ENCODE assay signal across 20 cellular contexts in genomic region chr9:127389391-127390242, GRCh38. TPM values are rescaled to one million over a fixed set of nuclear protein-coding genes. Genes with fewer than 3 reads are reported as not detected.
DNase-seq lines count a peak whose midpoint lies in the region; ATAC-seq and FAIRE-seq lines count a peak whose summit lies in the region.
"Had no signal": no experiment of that assay in that cellular context is flagged by ENCODE, and none has a peak within 500 bp of the region (broad histone marks: within the 10 kb centered on the region; RNA-seq: fewer than 3 reads in every experiment).

No MANE protein-coding gene starts in this region.

- H3K27ac ChIP-seq in BLaER1 = no peak overlapping the region
- H3K27ac ChIP-seq: left lung had no signal

- H4K20me1 ChIP-seq in BLaER1 = peaks cover 46% of the 10 kb centered on the region

- H3K4me3 ChIP-seq in BLaER1 = no peak overlapping the region
- H3K4me3 ChIP-seq: K562, left lung had no signal

- H3K9me3 Mint-ChIP-seq in central memory CD8-positive, alpha-beta T cell = no peaks in the 10 kb centered on the region
- H3K9me3 Mint-ChIP-seq in natural killer cell treated with Interleukin-12 subunit alpha and Interleukin-12 subunit beta and Interleukin-15 and Interleukin-18, amount 100 ng/mL, for 72 hours = no peaks in the 10 kb centered on the region
- H3K9me3 Mint-ChIP-seq: activated T-helper 1 cell treated with anti-CD3 and anti-CD28 coated beads, Interleukin-12 subunit alpha, Interleukin-12 subunit beta, Interleukin-2, Interleukin-4 antibody, amounts not matched to agents 30 ng/mL and 10 ng/mL and 1 ng/mL, durations not matched to agents 14 hours and 24 hours and 36 hours had no signal

- H3K9ac ChIP-seq in BLaER1 = no peak overlapping the region

- no peak overlapping the region for H3K4me3 Mint-ChIP-seq in central memory CD8-positive, alpha-beta T cell
- peak overlapping the region; percentile 67 for H3K4me3 Mint-ChIP-seq in natural killer cell treated with Interleukin-12 subunit alpha and Interleukin-12 subunit beta and Interleukin-15 and Interleukin-18, amount 100 ng/mL, for 72 hours

- no peaks in the 10 kb centered on the region for H3K9me3 ChIP-seq in BLaER1
- H3K9me3 ChIP-seq: left lung had no signal

- no peak for FAIRE-seq in HTR-8/SVneo (lab: Jason Lieb, UNC)
- FAIRE-seq: endothelial cell of umbilical vein, K562 had no signal

- peaks cover 16% of the 10 kb centered on the region for H3K4me1 Mint-ChIP-seq in central memory CD8-positive, alpha-beta T cell
- peaks cover 14 to 20% of the 10 kb centered on the region in 2 donors for H3K4me1 Mint-ChIP-seq in natural killer cell treated with Interleukin-12 subunit alpha and Interleukin-12 subunit beta and Interleukin-15 and Interleukin-18, amount 100 ng/mL, for 72 hours (ENCODE audit: low read depth in 2 of 2)

- ATAC-seq in central memory CD8-positive, alpha-beta T cell (replicated peaks; ENCODE audit: extremely low read depth, poor library complexity, severe bottlenecking) = no peak
- ATAC-seq in natural killer cell treated with Interleukin-12 subunit alpha and Interleukin-12 subunit beta and Interleukin-15 and Interleukin-18, amount 100 ng/mL, for 72 hours = no peak
- ATAC-seq in left ventricle myocardium superior = no peak
- no peak for ATAC-seq in GM19328 (IDR thresholded peaks at IDR 0.05; ENCODE audit: unreplicated experiment)
- ATAC-seq: left lung had no signal

- peaks cover 49% of the 10 kb centered on the region for H3K4me1 ChIP-seq in BLaER1

- peaks cover 6% of the 10 kb centered on the region for H3K36me3 Mint-ChIP-seq in central memory CD8-positive, alpha-beta T cell (ENCODE audit: insufficient read depth)
- H3K36me3 Mint-ChIP-seq in natural killer cell treated with Interleukin-12 subunit alpha and Interleukin-12 subunit beta and Interleukin-15 and Interleukin-18, amount 100 ng/mL, for 72 hours = no peaks in the 10 kb centered on the region

- H3K4me2 ChIP-seq in BLaER1 = peak overlapping the region; percentile 77

- intact Hi-C loops in left ventricle myocardium superior (cut with micrococcal nuclease) = no loop called here

- no peaks in the 10 kb centered on the region for H3K36me3 ChIP-seq in BLaER1
- H3K36me3 ChIP-seq: brain microvascular endothelial cell, left lung had no signal

- DNase-seq in M059J (ENCODE audit: low read depth) (peak; percentile 16), SKM-1 treated with dmso at 0.1 percent for 144 hours (lab: John Stamatoyannopoulos, UW; ENCODE audit: unreplicated experiment) (no peak), left ventricle myocardium superior (no peak), HTR-8/SVneo (ENCODE audit: insufficient read length, low spot score) (no peak)
- DNase-seq in central memory CD8-positive, alpha-beta T cell (ENCODE audit: low spot score in 2 of 2) = no peak
- DNase-seq in natural killer cell treated with Interleukin-12 subunit alpha and Interleukin-12 subunit beta and Interleukin-15 and Interleukin-18, amount 100 ng/mL, for 72 hours (ENCODE audit: low spot score) = no peak
- DNase-seq: activated CD4-positive, CD25-positive, alpha-beta regulatory T cell treated with anti-CD3 and anti-CD28 coated beads, Interleukin-2, amount 50 U/mL, for 72 hours; brain microvascular endothelial cell; C1 segment of cervical spinal cord; left lung; NCI-H1092 treated with DMSO at 0.1 percent for 48 hours; NCI-H2081 treated with DMSO at 0.1 percent for 48 hours; NCI-H446 treated with DMSO at 0.1 percent for 48 hours; nucleus accumbens; SW 1271 had no signal

- H3K27ac Mint-ChIP-seq in central memory CD8-positive, alpha-beta T cell (ENCODE audit: low read depth) = peak overlapping the region; percentile 80
- H3K27ac Mint-ChIP-seq in natural killer cell treated with Interleukin-12 subunit alpha and Interleukin-12 subunit beta and Interleukin-15 and Interleukin-18, amount 100 ng/mL, for 72 hours = peak overlapping the region; percentile 63 to 69

- peaks cover 54% of the 10 kb centered on the region for H3K27me3 ChIP-seq in BLaER1
- H3K27me3 ChIP-seq: left lung had no signal

- H3K27me3 Mint-ChIP-seq in central memory CD8-positive, alpha-beta T cell = peaks cover 57% of the 10 kb centered on the region
- H3K27me3 Mint-ChIP-seq in natural killer cell treated with Interleukin-12 subunit alpha and Interleukin-12 subunit beta and Interleukin-15 and Interleukin-18, amount 100 ng/mL, for 72 hours = peaks cover 15 to 21% of the 10 kb centered on the region in 2 donors

RNA-seq across cellular contexts. Expression of gene SLC2A8, which starts 7.4 kb away (rescaled TPM):
- total RNA-seq in M059J (2014; rRNA removed; shearing (Covaris generic)) = 27.0 and 31.7 TPM in 2 replicates
- total RNA-seq in natural killer cell treated with Interleukin-12 subunit alpha and Interleukin-12 subunit beta and Interleukin-15 and Interleukin-18, amount 100 ng/mL, for 72 hours = 10 to 100 TPM in 1 of 2 donors, 1 to 10 TPM in 1; 8.8 to 16.5 TPM
- total RNA-seq in left ventricle myocardium superior = 18.6 TPM

RNA-seq across cellular contexts. Expression of gene ZNF79, which starts 34.6 kb away (rescaled TPM):
- 6.0 and 9.4 TPM in 2 replicates for total RNA-seq in M059J (2014; rRNA removed; shearing (Covaris generic))
- 10 to 100 TPM; 14.4 to 16.3 TPM for total RNA-seq in natural killer cell treated with Interleukin-12 subunit alpha and Interleukin-12 subunit beta and Interleukin-15 and Interleukin-18, amount 100 ng/mL, for 72 hours
- 7.4 TPM for total RNA-seq in left ventricle myocardium superior
